In the genomic region with DNA sequence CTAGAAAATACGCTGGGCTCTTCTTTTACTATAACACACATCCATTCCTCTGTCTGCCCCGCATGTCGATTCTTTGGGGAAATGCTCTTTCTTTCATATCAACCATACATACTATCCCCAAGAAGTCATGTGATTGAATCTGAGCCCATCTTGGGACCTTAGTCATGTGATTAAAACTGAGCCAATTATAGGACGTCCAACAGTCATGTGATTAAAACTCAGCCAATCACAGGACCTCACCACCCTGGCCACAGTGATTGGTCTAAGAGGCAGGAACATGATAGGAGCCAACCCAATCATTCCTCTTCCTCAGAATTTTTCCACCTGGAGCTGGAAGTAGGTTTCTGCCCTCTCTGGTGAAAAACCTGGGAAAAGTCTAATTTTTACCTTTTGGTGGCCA, we compare ENCODE assay signal across 15 cellular contexts.
DNase-seq lines count a peak whose midpoint lies in the region; ATAC-seq, FAIRE-seq and TF ChIP-seq lines count a peak whose summit lies in the region.
"Had no signal": no experiment of that assay in that cellular context is flagged by ENCODE, and none has a peak within 500 bp of the region (broad histone marks: within the 10 kb centered on the region; RNA-seq: fewer than 3 reads in every experiment).

No MANE protein-coding gene starts in this region.

- TF ChIP-seq EP300 in Ishikawa (IDR thresholded peaks at IDR 0.05; ENCODE audit: borderline replicate concordance) (no peak), H1 (IDR thresholded peaks at IDR 0.05; ENCODE audit: borderline replicate concordance in 1 of 2, low read depth in 2 of 2, low read length in 2 of 2) (no peak)

- no peak overlapping the region for H3K4ac ChIP-seq in H1 (replicated peaks; ENCODE audit: insufficient read length, low read depth, low read length)

- no peaks in the 10 kb centered on the region for H3K36me3 ChIP-seq in H1 (ENCODE audit: control insufficient read depth in 2 of 4, insufficient read depth in 4 of 4, low read length in 3 of 4)
- H3K36me3 ChIP-seq: BLaER1 treated with 17β-estradiol and CSF1 and Interleukin-3, amounts not matched to agents 10 nM and 100 nM had no signal

- H3K79me1 ChIP-seq in H1 (ENCODE audit: low read depth, low read length) = no peaks in the 10 kb centered on the region

- H2BK15ac ChIP-seq in H1 (ENCODE audit: low read length) = no peak overlapping the region

- no peak for TF ChIP-seq POLR2A in H1 (IDR thresholded peaks at IDR 0.05; ENCODE audit: control extremely low read depth in 1 of 2, low read depth in 2 of 2, low read length in 2 of 2)

- H4K8ac ChIP-seq in H1 (ENCODE audit: extremely low read depth, insufficient read depth, low read length) = no peak overlapping the region

- H3K14ac ChIP-seq in H1 (ENCODE audit: insufficient read length) = no peak overlapping the region

- H3K27ac Mint-ChIP-seq in T-cell = no peak overlapping the region
- H3K27ac Mint-ChIP-seq: CD4-positive, alpha-beta T cell had no signal

- no peak overlapping the region for H2BK12ac ChIP-seq in H1 (ENCODE audit: low read depth, low read length)

- H3K23me2 ChIP-seq in H1 (ENCODE audit: low read depth, low read length) = no peaks in the 10 kb centered on the region

- H2BK20ac ChIP-seq in H1 (ENCODE audit: low read length) = no peak overlapping the region

- H3K23ac ChIP-seq in H1 (ENCODE audit: insufficient read length) = no peak overlapping the region

- no peaks in the 10 kb centered on the region for H3K36me3 Mint-ChIP-seq in T-cell

- H3K9me3 Mint-ChIP-seq in T-cell = peaks cover 0 to 3% (median 3%) of the 10 kb centered on the region in 3 donors
- H3K9me3 Mint-ChIP-seq: CD4-positive, alpha-beta T cell had no signal

- CTCF ChIA-PET in H1 (lab: Charles Lee; ENCODE audit: partially characterized antibody) = no interaction called here
- CTCF ChIA-PET in T-cell (lab: Charles Lee) = no interaction called here

- no peak overlapping the region for H2BK120ac ChIP-seq in H1 (replicated peaks; ENCODE audit: low read depth, low read length)

- peaks cover 0 to 14% (median 4%) of the 10 kb centered on the region in 4 experiments; a peak in 6 of 7 replicates for H3K27me3 ChIP-seq in H1 (replicated peaks in 1 of 4; ENCODE audit: control insufficient read depth in 3 of 4, extremely low read depth in 1 of 4, insufficient read depth in 3 of 4, low read length in 3 of 4)
- H3K27me3 ChIP-seq: BLaER1 treated with 17β-estradiol and CSF1 and Interleukin-3, amounts not matched to agents 10 nM and 100 nM had no signal

- H3K9me3 ChIP-seq in H1 (ENCODE audit: insufficient read depth in 2 of 2, low read depth in 1 of 2, low read length in 1 of 2) = no peaks in the 10 kb centered on the region

- no peaks in the 10 kb centered on the region for H3K4me1 Mint-ChIP-seq in T-cell

- no peaks in the 10 kb centered on the region for H3K79me2 ChIP-seq in H1 (ENCODE audit: control insufficient read depth in 1 of 2, insufficient read depth in 2 of 2, low read length in 2 of 2)

- TF ChIP-seq CTCF in H1 (IDR thresholded peaks at IDR 0.05; ENCODE audit: control extremely low read depth in 1 of 3, insufficient read depth in 1 of 3, low read depth in 1 of 3, low read length in 3 of 3) = no peak

- H3K27me3 Mint-ChIP-seq in T-cell = peaks cover 8 to 21% of the 10 kb centered on the region in 2 donors

- no peak for FAIRE-seq in H1 (lab: Jason Lieb, UNC)
- FAIRE-seq: GM18507, H54 had no signal

- no peak overlapping the region for H3K18ac ChIP-seq in H1 (ENCODE audit: extremely low read depth, low read length)

- POLR2A ChIA-PET in H1 (lab: Charles Lee; ENCODE audit: partially characterized antibody) = interaction anchor here (0.6 kb wide), 1 partner anchor 109 kb away, joined by 3 read pairs; no protein-coding TSS in a partner anchor
- POLR2A ChIA-PET in T-cell (lab: Charles Lee) = no interaction called here

- H4K91ac ChIP-seq in H1 (replicated peaks; ENCODE audit: insufficient read length, low read length) = no peak overlapping the region

- H3K4me1 ChIP-seq in H1 (replicated peaks in 1 of 4; ENCODE audit: control insufficient read depth in 3 of 4, insufficient read depth in 4 of 4, low read length in 3 of 4) = no peaks in the 10 kb centered on the region

- no peak overlapping the region for H3K4me3 Mint-ChIP-seq in T-cell
- H3K4me3 Mint-ChIP-seq: CD4-positive, alpha-beta T cell had no signal

- WGBS in H1 (ENCODE audit: extremely low coverage in 1 of 2, insufficient coverage in 1 of 2, insufficient read length in 1 of 2, insufficient replicate concordance in 2 of 2, low coverage in 1 of 2, low lambda C conversion rate in 2 of 2, missing lambda C conversion rate in 1 of 2), 2 experiments = 89% methylated on average over 4 of the region's 4 CpGs; no CpG with 5 or more reads in 1 of the 2 experiments

- H2BK5ac ChIP-seq in H1 (ENCODE audit: low read depth, low read length) = no peak overlapping the region

- peak; percentile 10 for DNase-seq in NCI-H2171 treated with DMSO at 0.1 percent for 48 hours (lab: John Stamatoyannopoulos, UW)
- DNase-seq in NCI-H2171 (lab: John Stamatoyannopoulos, UW) = no peak
- no peak for DNase-seq in H1 (ENCODE audit: low read depth in 1 of 2, low spot score in 2 of 2)
- DNase-seq in DMS153 treated with DMSO at 0.1 percent for 48 hours (lab: John Stamatoyannopoulos, UW; ENCODE audit: unreplicated experiment) = no peak
- DNase-seq in T-cell = no peak
- no peak for DNase-seq in T1000 (lab: John Stamatoyannopoulos, UW)
- DNase-seq: 8988T; ACHN; CD4-positive, alpha-beta T cell; DMS53; GF-D8 had no signal

- H3K9ac ChIP-seq in H1 (replicated peaks in 1 of 4; ENCODE audit: extremely low read depth in 1 of 4, low read depth in 3 of 4, low read length in 3 of 4) = no peak overlapping the region
- H3K9ac ChIP-seq: BLaER1 treated with 17β-estradiol and CSF1 and Interleukin-3, amounts not matched to agents 10 nM and 100 nM had no signal

- H3K4me2 ChIP-seq in H1 (ENCODE audit: insufficient read depth in 1 of 2, low read depth in 2 of 2, low read length in 2 of 2) = no peak overlapping the region
- H3K4me2 ChIP-seq: BLaER1 treated with 17β-estradiol and CSF1 and Interleukin-3, amounts not matched to agents 10 nM and 100 nM had no signal

- H2AFZ ChIP-seq in H1 (ENCODE audit: low read length) = no peak overlapping the region

- no peak overlapping the region for H3K27ac ChIP-seq in H1 (ENCODE audit: low read depth, low read length)
- H3K27ac ChIP-seq: BLaER1 treated with 17β-estradiol and CSF1 and Interleukin-3, amounts not matched to agents 10 nM and 100 nM had no signal

- no peak overlapping the region for H3K4me3 ChIP-seq in H1 (ENCODE audit: extremely low read depth in 1 of 4, insufficient read depth in 2 of 4, low read depth in 3 of 4, low read length in 4 of 4)
- H3K4me3 ChIP-seq: BLaER1 treated with 17β-estradiol and CSF1 and Interleukin-3, amounts not matched to agents 10 nM and 100 nM had no signal

- H3K56ac ChIP-seq in H1 (replicated peaks; ENCODE audit: insufficient read length, low read depth, low read length) = no peak overlapping the region

- TF ChIP-seq RAD21 in Ishikawa (IDR thresholded peaks at IDR 0.05; ENCODE audit: low read depth) (no peak), H1 (IDR thresholded peaks at IDR 0.05 in 1 of 2, conservative IDR thresholded peaks at IDR 0.05 in 1 of 2; ENCODE audit: low read depth in 2 of 2, low read length in 2 of 2) (no peak)

- H4K5ac ChIP-seq in H1 (ENCODE audit: insufficient read length, low read depth, low read length) = no peak overlapping the region

- no peak overlapping the region for H2AK5ac ChIP-seq in H1 (ENCODE audit: low read depth, low read length)

- no peaks in the 10 kb centered on the region for H4K20me1 ChIP-seq in H1 (replicated peaks in 1 of 2; ENCODE audit: control insufficient read depth in 1 of 2, insufficient read depth in 2 of 2, low read length in 2 of 2)
- H4K20me1 ChIP-seq: BLaER1 treated with 17β-estradiol and CSF1 and Interleukin-3, amounts not matched to agents 10 nM and 100 nM had no signal

- ATAC-seq in T-cell (replicated peaks in 1 of 4) = no peak

TF ChIP-seq in Ishikawa, 13 proteins besides CTCF, POLR2A, EP300 and RAD21:
- TF ChIP-seq, protein P1, sequence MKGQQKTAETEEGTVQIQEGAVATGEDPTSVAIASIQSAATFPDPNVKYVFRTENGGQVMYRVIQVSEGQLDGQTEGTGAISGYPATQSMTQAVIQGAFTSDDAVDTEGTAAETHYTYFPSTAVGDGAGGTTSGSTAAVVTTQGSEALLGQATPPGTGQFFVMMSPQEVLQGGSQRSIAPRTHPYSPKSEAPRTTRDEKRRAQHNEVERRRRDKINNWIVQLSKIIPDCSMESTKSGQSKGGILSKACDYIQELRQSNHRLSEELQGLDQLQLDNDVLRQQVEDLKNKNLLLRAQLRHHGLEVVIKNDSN (IDR thresholded peaks at IDR 0.05) = peak; percentile 41; the same call in 1 of the 2 replicates
- TF ChIP-seq, protein P2, sequence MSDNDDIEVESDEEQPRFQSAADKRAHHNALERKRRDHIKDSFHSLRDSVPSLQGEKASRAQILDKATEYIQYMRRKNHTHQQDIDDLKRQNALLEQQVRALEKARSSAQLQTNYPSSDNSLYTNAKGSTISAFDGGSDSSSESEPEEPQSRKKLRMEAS (IDR thresholded peaks at IDR 0.05) = no peak

TF ChIP-seq in H1, 55 proteins besides CTCF, POLR2A, EP300 and RAD21:
- TF ChIP-seq CHD1 (IDR thresholded peaks at IDR 0.05; ENCODE audit: low read depth, low read length) = no peak
- TF ChIP-seq, protein P3, sequence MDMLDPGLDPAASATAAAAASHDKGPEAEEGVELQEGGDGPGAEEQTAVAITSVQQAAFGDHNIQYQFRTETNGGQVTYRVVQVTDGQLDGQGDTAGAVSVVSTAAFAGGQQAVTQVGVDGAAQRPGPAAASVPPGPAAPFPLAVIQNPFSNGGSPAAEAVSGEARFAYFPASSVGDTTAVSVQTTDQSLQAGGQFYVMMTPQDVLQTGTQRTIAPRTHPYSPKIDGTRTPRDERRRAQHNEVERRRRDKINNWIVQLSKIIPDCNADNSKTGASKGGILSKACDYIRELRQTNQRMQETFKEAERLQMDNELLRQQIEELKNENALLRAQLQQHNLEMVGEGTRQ (IDR thresholded peaks at IDR 0.05; ENCODE audit: low read length) = peak; percentile 57
